ENCODE assay signal across 18 cellular contexts in genomic region chr2:230899287-230899686, GRCh38. TPM values are rescaled to one million over a fixed set of nuclear protein-coding genes. Genes with fewer than 3 reads are reported as not detected.
DNase-seq lines count a peak whose midpoint lies in the region; ATAC-seq and TF ChIP-seq lines count a peak whose summit lies in the region.
"Had no signal": no experiment of that assay in that cellular context is flagged by ENCODE, and none has a peak within 500 bp of the region (broad histone marks: within the 10 kb centered on the region; RNA-seq: fewer than 3 reads in every experiment).

No MANE protein-coding gene starts in this region.

- H3K36me3 ChIP-seq in SK-N-SH (replicated peaks in 1 of 2; ENCODE audit: control insufficient read depth in 1 of 2, insufficient read depth in 2 of 2, low read length in 1 of 2) (no peaks in the 10 kb centered on the region), sigmoid colon (no peaks in the 10 kb centered on the region), esophagus squamous epithelium (no peaks in the 10 kb centered on the region)
- H3K36me3 ChIP-seq: gastroesophageal sphincter had no signal

- ATAC-seq in SK-N-SH treated with all-trans-retinoic acid at 6 μM for 48 hours (no peak), GM19452 (IDR thresholded peaks at IDR 0.05; ENCODE audit: unreplicated experiment) (no peak)
- ATAC-seq: gastroesophageal sphincter had no signal

- H3K4me2 ChIP-seq in SK-N-SH: no peak overlapping the region
- H3K4me2 ChIP-seq: A549 had no signal

- peaks cover 32% of the 10 kb centered on the region for H3K4me1 Mint-ChIP-seq in activated CD4-positive, alpha-beta memory T cell treated with anti-CD3 and anti-CD28 coated beads for 36 hours (ENCODE audit: low read depth)

- H3K27me3 Mint-ChIP-seq in activated CD4-positive, alpha-beta memory T cell treated with anti-CD3 and anti-CD28 coated beads for 36 hours: peaks cover 30% of the 10 kb centered on the region

- H2AFZ ChIP-seq in SK-N-SH (ENCODE audit: low read depth): no peak overlapping the region

- no peaks in the 10 kb centered on the region for H3K9me3 ChIP-seq in SK-N-SH
- H3K9me3 ChIP-seq in sigmoid colon: no peaks in the 10 kb centered on the region
- no peaks in the 10 kb centered on the region for H3K9me3 ChIP-seq in esophagus squamous epithelium
- H3K9me3 ChIP-seq: A549, gastroesophageal sphincter, testis had no signal

- no peaks in the 10 kb centered on the region for H3K79me2 ChIP-seq in SK-N-SH (ENCODE audit: insufficient read depth)

- H3K36me3 Mint-ChIP-seq in activated CD4-positive, alpha-beta memory T cell treated with anti-CD3 and anti-CD28 coated beads for 36 hours: no peaks in the 10 kb centered on the region

- no peak overlapping the region for H3K27ac ChIP-seq in SK-N-SH (ENCODE audit: low read depth in 2 of 2, low read length in 1 of 2)
- H3K27ac ChIP-seq in sigmoid colon: no peak overlapping the region
- H3K27ac ChIP-seq in esophagus squamous epithelium: no peak overlapping the region
- H3K27ac ChIP-seq: A549, gastroesophageal sphincter, testis had no signal

- POLR2A ChIA-PET in SK-N-SH (lab: Yijun Ruan, JAX): no interaction called here
- POLR2A ChIA-PET in activated CD4-positive, alpha-beta memory T cell treated with anti-CD3 and anti-CD28 coated beads for 36 hours (lab: Charles Lee): no interaction called here

- no peaks in the 10 kb centered on the region for H3K9me2 ChIP-seq in SK-N-SH

- peak; percentile 44 for DNase-seq in SK-N-SH
- DNase-seq in activated CD4-positive, alpha-beta memory T cell treated with anti-CD3 and anti-CD28 coated beads for 36 hours: peak; percentile 8
- peak; percentile 62 for DNase-seq in islet precursor cell
- DNase-seq in sigmoid colon: peak; percentile 7
- no peak for DNase-seq in esophagus squamous epithelium (lab: John Stamatoyannopoulos, UW)
- DNase-seq in NCI-H2029 treated with DMSO at 0.1 percent for 48 hours (lab: John Stamatoyannopoulos, UW): no peak
- DNase-seq: COR-L47; effector memory CD4-positive, alpha-beta T cell; OCI-M1; SW 1271; testis had no signal

- TF ChIP-seq EP300 in SK-N-SH (IDR thresholded peaks at IDR 0.05; ENCODE audit: borderline replicate concordance in 1 of 2, low read depth in 1 of 2, low read length in 1 of 2) (no peak), sigmoid colon (IDR thresholded peaks at IDR 0.05) (no peak)

- 39% methylated on average over 5 of the region's 5 CpGs for WGBS in SK-N-SH (ENCODE audit: low lambda C conversion rate)
- WGBS in sigmoid colon, 2 donors: 65 to 76% methylated on average over 5 of the region's 5 CpGs
- 45 to 67% methylated on average over 1 to 4 of the region's 5 CpGs for WGBS in esophagus squamous epithelium, 2 donors

- TF ChIP-seq RAD21 in SK-N-SH (IDR thresholded peaks at IDR 0.05; ENCODE audit: low read length): no peak

- no peak overlapping the region for H3K27ac Mint-ChIP-seq in activated CD4-positive, alpha-beta memory T cell treated with anti-CD3 and anti-CD28 coated beads for 36 hours

- H3K9me3 Mint-ChIP-seq in activated CD4-positive, alpha-beta memory T cell treated with anti-CD3 and anti-CD28 coated beads for 36 hours: no peaks in the 10 kb centered on the region

- H4K20me1 ChIP-seq in SK-N-SH (ENCODE audit: insufficient read depth): no peaks in the 10 kb centered on the region

- CTCF ChIA-PET in SK-N-SH (lab: Yijun Ruan, JAX): interaction anchor here (0.9 to 5.8 kb wide), 5 partner anchors 9 to 35 kb away, joined by 3 to 31 read pairs (median 4); no protein-coding TSS in a partner anchor
- CTCF ChIA-PET in activated CD4-positive, alpha-beta memory T cell treated with anti-CD3 and anti-CD28 coated beads for 36 hours (lab: Charles Lee): interaction anchor here (3.3 to 18.4 kb wide), 2 partner anchors 26 to 86 kb away, joined by 13 to 313 read pairs; partner anchors contain the start of gene GPR55

- H3K4me3 ChIP-seq in SK-N-SH (ENCODE audit: low read depth in 2 of 2, low read length in 1 of 2) (no peak overlapping the region), sigmoid colon (no peak overlapping the region), esophagus squamous epithelium (no peak overlapping the region)
- H3K4me3 ChIP-seq: A549, gastroesophageal sphincter, testis had no signal

- H3K9ac ChIP-seq in SK-N-SH: no peak overlapping the region

- intact Hi-C loops in activated CD4-positive, alpha-beta memory T cell treated with anti-CD3 and anti-CD28 coated beads for 36 hours (cut with micrococcal nuclease): no loop called here
- intact Hi-C loops in sigmoid colon (cut with DNase I): no loop called here
- intact Hi-C loops in esophagus squamous epithelium (cut with DNase I): no loop called here

- H3F3A ChIP-seq in SK-N-SH (replicated peaks; ENCODE audit: insufficient read depth): no peaks in the 10 kb centered on the region

- TF ChIP-seq POLR2A in sigmoid colon (IDR thresholded peaks at IDR 0.05) (no peak), esophagus squamous epithelium (IDR thresholded peaks at IDR 0.05) (no peak)

- TF ChIP-seq CTCF in SK-N-SH (IDR thresholded peaks at IDR 0.05): no peak
- no peak for TF ChIP-seq CTCF in sigmoid colon (IDR thresholded peaks at IDR 0.05)
- TF ChIP-seq CTCF in esophagus squamous epithelium (IDR thresholded peaks at IDR 0.05): no peak

- no peaks in the 10 kb centered on the region; a peak in 1 of 4 replicates for H3K4me1 ChIP-seq in SK-N-SH (ENCODE audit: control insufficient read depth in 1 of 2, insufficient read depth in 2 of 2, low read depth in 1 of 2, low read length in 1 of 2)
- no peaks in the 10 kb centered on the region for H3K4me1 ChIP-seq in sigmoid colon
- H3K4me1 ChIP-seq in esophagus squamous epithelium: peaks cover 0 to 8% (median 0%) of the 10 kb centered on the region in 3 donors
- H3K4me1 ChIP-seq: A549, gastroesophageal sphincter, testis had no signal

- H3K4me3 Mint-ChIP-seq in activated CD4-positive, alpha-beta memory T cell treated with anti-CD3 and anti-CD28 coated beads for 36 hours: no peak overlapping the region

- H3K27me3 ChIP-seq in SK-N-SH (ENCODE audit: insufficient read depth) (peaks cover 25% of the 10 kb centered on the region; the same call in 1 of the 2 replicates), sigmoid colon (no peaks in the 10 kb centered on the region), esophagus squamous epithelium (peaks cover 0 to 18% (median 0%) of the 10 kb centered on the region in 4 donors)
- H3K27me3 ChIP-seq: testis had no signal

TF ChIP-seq in SK-N-SH, 30 proteins besides CTCF, POLR2A, EP300 and RAD21 (continues in another document):
- TF ChIP-seq POLR2AphosphoS5 (IDR thresholded peaks at IDR 0.05; ENCODE audit: low read depth, low read length): no peak

TF ChIP-seq in SK-N-SH treated with all-trans-retinoic acid at 6 μM for 48 hours, 23 proteins besides CTCF, POLR2A, EP300 and RAD21 (continues in another document):
- TF ChIP-seq TSHZ2 (CRISPR knock-in tag; IDR thresholded peaks at IDR 0.05) (no peak), OSR1 (CRISPR knock-in tag; IDR thresholded peaks at IDR 0.05) (no peak), ZNF565 (CRISPR knock-in tag; conservative IDR thresholded peaks at IDR 0.05; ENCODE audit: low read depth) (no peak), GLIS3 (CRISPR knock-in tag; IDR thresholded peaks at IDR 0.05) (no peak), CREB5 (CRISPR knock-in tag; IDR thresholded peaks at IDR 0.05; ENCODE audit: low read depth) (no peak)

RNA-seq across cellular contexts. Expression of gene GPR55, which starts 25.8 kb away (rescaled TPM):
- polyA plus RNA-seq in SK-N-SH (2012; rRNA removed): not detected in 2 replicates
- not detected in 2 replicates for polyA plus RNA-seq in SK-N-SH (2012; cell fraction: cytosol; rRNA removed)
- 0.02 and 0.04 TPM in 2 replicates for polyA plus RNA-seq in SK-N-SH (2012; cell fraction: nucleus; rRNA removed)
- total RNA-seq in activated CD4-positive, alpha-beta memory T cell treated with anti-CD3 and anti-CD28 coated beads for 36 hours: 1 to 10 TPM; 1.5 to 1.6 TPM
- not detected for total RNA-seq in sigmoid colon
- polyA plus RNA-seq in sigmoid colon: 1 to 10 TPM in 1 of 3 donors, under 1 TPM in 1, not detected in 1; 0.23 to 1.4 TPM
- total RNA-seq in esophagus squamous epithelium: under 1 TPM; 0.61 to 0.88 (median 0.78) TPM
- total RNA-seq: skeletal muscle tissue had no signal
- polyA plus RNA-seq: A549, aorta, keratinocyte had no signal

RNA-seq across cellular contexts. Expression of gene ITM2C, which starts 34.5 kb away (rescaled TPM):
- 288 and 290 TPM in 2 replicates for polyA plus RNA-seq in SK-N-SH (2012; rRNA removed)
- 120 and 202 TPM in 2 replicates for polyA plus RNA-seq in SK-N-SH (2012; cell fraction: cytosol; rRNA removed)
- 97.8 and 154 TPM in 2 replicates for polyA plus RNA-seq in SK-N-SH (2012; cell fraction: nucleus; rRNA removed)
- 10 to 100 TPM; 19.5 to 23.0 TPM for total RNA-seq in activated CD4-positive, alpha-beta memory T cell treated with anti-CD3 and anti-CD28 coated beads for 36 hours
- total RNA-seq in sigmoid colon: 100 to 1,000 TPM; 107 to 206 (median 117) TPM
- polyA plus RNA-seq in sigmoid colon: 1,000 to 10,000 TPM in 1 of 3 donors, 100 to 1,000 TPM in 2; 489 to 1,275 (median 498) TPM
- 10 to 100 TPM in 2 of 4 donors, 1 to 10 TPM in 2; 3.8 to 31.9 (median 10.3) TPM for total RNA-seq in esophagus squamous epithelium

Comparison
In these comparisons a context has a peak if more than half of its experiments do, and no peak if none do; other contexts are left out.
1. DNase-seq: peak in SK-N-SH (single experiment), activated CD4-positive, alpha-beta memory T cell treated with anti-CD3 and anti-CD28 coated beads for 36 hours (single experiment), islet precursor cell (single experiment) and sigmoid colon (single experiment); none in esophagus squamous epithelium (single experiment) and NCI-H2029 treated with DMSO at 0.1 percent for 48 hours (single experiment).